ENCODE assay signal across 16 cellular contexts in genomic region chr2:171655584-171655983, GRCh38. TPM values are rescaled to one million over a fixed set of nuclear protein-coding genes. Genes with fewer than 3 reads are reported as not detected.
A peak's percentile ranks its signal among the peaks of the same experiment; 100 is the strongest.
DNase-seq lines count a peak whose midpoint lies in the region; ATAC-seq, FAIRE-seq and TF ChIP-seq lines count a peak whose summit lies in the region.
"Had no signal": no experiment of that assay in that cellular context is flagged by ENCODE, and none has a peak within 500 bp of the region (broad histone marks: within the 10 kb centered on the region; RNA-seq: fewer than 3 reads in every experiment).

No MANE protein-coding gene starts in this region.

- 59 to 70% (median 63%) methylated on average over 1 of the region's 1 CpG for WGBS in small intestine, 3 donors
- WGBS in psoas muscle, 3 donors = 68 to 92% (median 74%) methylated on average over 1 of the region's 1 CpG

- H3K4me3 ChIP-seq in small intestine (ENCODE audit: low read depth in 1 of 2, low read length in 2 of 2) (no peak overlapping the region), psoas muscle (no peak overlapping the region)
- H3K4me3 ChIP-seq: stomach had no signal

- intact Hi-C loops in psoas muscle (cut with DNase I) = no loop called here

- FAIRE-seq in small intestine (lab: Jason Lieb, UNC) = no peak
- FAIRE-seq: keratinocyte had no signal

- H3K27ac ChIP-seq in small intestine (ENCODE audit: low read depth in 1 of 2, low read length in 1 of 2) = no peak overlapping the region
- H3K27ac ChIP-seq in psoas muscle = no peak overlapping the region
- H3K27ac ChIP-seq: stomach had no signal

- no peaks in the 10 kb centered on the region for H3K36me3 ChIP-seq in small intestine (ENCODE audit: control insufficient read depth in 2 of 2, insufficient read depth in 2 of 2, low read length in 2 of 2)
- no peaks in the 10 kb centered on the region for H3K36me3 ChIP-seq in psoas muscle (ENCODE audit: insufficient read depth in 1 of 2, low read depth in 1 of 2)
- H3K36me3 ChIP-seq: stomach had no signal

- DNase-seq in NAMALWA (ENCODE audit: low spot score) = peak; percentile 72
- DNase-seq in germinal center (ENCODE audit: low spot score) = peak; percentile 33
- DNase-seq in small intestine = no peak
- DNase-seq in SW480 (ENCODE audit: low spot score) = no peak
- no peak for DNase-seq in psoas muscle
- DNase-seq in effector CD8-positive, alpha-beta T cell (lab: John Stamatoyannopoulos, UW) = no peak
- DNase-seq: activated CD4-positive, alpha-beta T cell treated with anti-CD3 and anti-CD28 coated beads, Interleukin-2, amount 10 ng/mL, durations not matched to agents 24 days and 14 days; CD4-positive, alpha-beta T cell; NCI-H146; stimulated activated CD4-positive, alpha-beta T cell treated with anti-CD3 and anti-CD28 coated beads, Interleukin-4, amount 100 ng/mL, for 1 hour; stomach had no signal

- ATAC-seq in GM18498 (IDR thresholded peaks at IDR 0.05; ENCODE audit: unreplicated experiment) (peak; percentile 52), HG02840 (IDR thresholded peaks at IDR 0.05; ENCODE audit: low FRiP score, unreplicated experiment) (peak; percentile 51), psoas muscle (no peak)
- ATAC-seq: activated T-helper 17 cell treated with anti-CD3 and anti-CD28 coated beads, Interleukin-2, amount 50 U/mL, for 72 hours; SK-N-SH treated with all-trans-retinoic acid at 6 μM for 48 hours had no signal

- peaks cover 0 to 2% of the 10 kb centered on the region in 2 donors for H3K27me3 ChIP-seq in small intestine (ENCODE audit: control insufficient read depth in 2 of 2, insufficient read depth in 2 of 2, low read length in 2 of 2)
- peaks cover 0 to 7% (median 0%) of the 10 kb centered on the region in 3 donors for H3K27me3 ChIP-seq in psoas muscle (ENCODE audit: insufficient read depth in 3 of 3, low read length in 2 of 3)

- TF ChIP-seq CTCF in psoas muscle (IDR thresholded peaks at IDR 0.05) = no peak

- H3K9me3 ChIP-seq in small intestine (ENCODE audit: control insufficient read depth, low read depth) (no peaks in the 10 kb centered on the region), psoas muscle (no peaks in the 10 kb centered on the region)

- H3K4me1 ChIP-seq in small intestine (ENCODE audit: control insufficient read depth in 2 of 2, insufficient read depth in 1 of 2, low read depth in 1 of 2, low read length in 1 of 2) = no peaks in the 10 kb centered on the region
- H3K4me1 ChIP-seq in psoas muscle = no peaks in the 10 kb centered on the region
- H3K4me1 ChIP-seq: stomach had no signal

RNA-seq across cellular contexts. Expression of gene DYNC1I2, which starts 31.7 kb away (rescaled TPM):
- polyA plus RNA-seq in small intestine = 100 to 1,000 TPM in 2 of 3 donors, 10 to 100 TPM in 1; 76.4 to 137 (median 117) TPM
- 10 to 100 TPM; 44.8 to 51.4 (median 48.5) TPM for total RNA-seq in psoas muscle
- 10 to 100 TPM; 43.5 to 72.9 (median 59.0) TPM for polyA plus RNA-seq in psoas muscle

Comparison
In these comparisons a context has a peak if more than half of its experiments do, and no peak if none do; other contexts are left out.
1. ATAC-seq: peak in GM18498 (single experiment) and HG02840 (single experiment); none in psoas muscle (0 of 4).
2. DNase-seq: peak in NAMALWA (single experiment) and germinal center (single experiment); none in small intestine (single experiment), SW480 (single experiment), psoas muscle (0 of 2) and effector CD8-positive, alpha-beta T cell (single experiment).